In the genomic region with DNA sequence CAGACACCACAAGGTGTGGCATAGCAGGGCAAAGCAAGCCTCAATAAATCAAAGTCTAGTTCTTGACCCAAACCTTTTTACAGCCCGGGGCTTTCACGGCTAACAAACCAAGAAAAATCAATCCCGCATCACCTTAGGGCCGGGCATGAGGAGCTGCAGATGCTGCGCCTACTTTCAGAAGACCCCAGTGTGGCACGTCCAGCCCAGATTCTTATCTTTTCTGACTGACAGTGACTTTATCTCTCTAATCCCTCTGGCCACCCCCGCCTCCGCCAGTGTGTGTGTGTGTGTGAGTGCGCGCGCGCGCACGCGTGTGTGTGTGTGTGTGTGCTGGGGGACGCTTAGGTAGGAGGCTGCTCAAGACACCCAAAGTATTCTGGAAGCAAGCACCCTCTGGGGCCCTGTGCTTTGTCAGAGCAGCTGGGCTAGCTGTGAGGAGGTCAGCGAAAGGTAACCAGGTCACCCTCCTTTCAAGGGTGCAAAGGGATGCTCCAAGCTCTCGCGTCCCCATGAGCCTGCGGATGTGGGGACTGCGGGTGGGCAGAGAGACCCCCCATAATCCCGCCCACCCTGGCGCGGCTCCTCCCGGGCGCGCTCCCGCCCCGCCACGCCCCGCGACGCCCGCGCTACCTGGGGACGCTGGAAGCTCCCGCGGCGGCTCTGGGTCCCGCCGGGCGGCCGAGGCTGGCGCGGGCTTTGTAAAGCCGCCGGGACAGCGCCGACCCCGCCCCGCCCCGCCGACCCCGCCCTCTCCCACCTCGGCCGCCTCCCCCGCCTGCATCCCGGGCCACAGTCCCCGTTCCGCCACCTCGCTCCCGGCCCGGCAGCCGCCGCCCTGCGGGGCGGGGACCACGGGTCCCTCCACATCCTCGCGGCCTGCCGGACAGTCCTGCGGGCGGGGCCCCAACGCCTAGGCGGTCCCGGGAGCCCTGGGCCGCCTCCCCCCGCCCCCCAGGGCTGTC, we compare ENCODE assay signal across 8 cellular contexts.
A peak's percentile ranks its signal among the peaks of the same experiment; 100 is the strongest.
DNase-seq lines count a peak whose midpoint lies in the region; ATAC-seq, FAIRE-seq and TF ChIP-seq lines count a peak whose summit lies in the region.

No MANE protein-coding gene starts in this region.

- no peak for FAIRE-seq in HTR-8/SVneo (lab: Jason Lieb, UNC)

- H3K4me3 ChIP-seq in AG09309 (ENCODE audit: control insufficient read depth, low read depth, low read length) (peak overlapping the region; percentile 33), retinal pigment epithelial cell (ENCODE audit: low read length) (peak overlapping the region; percentile 80)

- no peak for TF ChIP-seq CTCF in AG09309 (IDR thresholded peaks at IDR 0.05; ENCODE audit: control insufficient read depth, insufficient read depth, low read depth, low read length, missing control alignments)
- no peak for TF ChIP-seq CTCF in retinal pigment epithelial cell (conservative IDR thresholded peaks at IDR 0.05; ENCODE audit: low read depth, low read length)

- no peak for ATAC-seq in GM19351 (IDR thresholded peaks at IDR 0.05; ENCODE audit: unreplicated experiment)

- no peak for DNase-seq in AG09309 (ENCODE audit: low read depth)
- DNase-seq in HTR-8/SVneo (ENCODE audit: insufficient read length, low spot score): peak; percentile 27
- peak in 35 of 56 donors; percentile 3 to 60 (median 28) for DNase-seq in amygdala (lab: John Stamatoyannopoulos, UW)
- DNase-seq in hypothalamus (lab: John Stamatoyannopoulos, UW): peak in 32 of 51 donors; percentile 6 to 64 (median 24)
- DNase-seq in retinal pigment epithelial cell (ENCODE audit: low read depth): no peak
- no peak for DNase-seq in kidney glomerular epithelial cell (lab: John Stamatoyannopoulos, UW)
- no peak for DNase-seq in DMS79 treated with DMSO at 0.1 percent for 48 hours (lab: John Stamatoyannopoulos, UW)

Comparison
In these comparisons a context has a peak if more than half of its experiments do, and no peak if none do; other contexts are left out.
1. DNase-seq: peak in HTR-8/SVneo (single experiment), amygdala (35 of 56) and hypothalamus (32 of 51); none in AG09309 (single experiment), retinal pigment epithelial cell (single experiment), kidney glomerular epithelial cell (single experiment) and DMS79 treated with DMSO at 0.1 percent for 48 hours (single experiment).